Comparison of ENCODE assay signal across 1 cellular context in genomic region chr20:44110816-44111568, GRCh38.
TF ChIP-seq lines count a peak whose summit lies in the region.

No MANE protein-coding gene starts in this region.

TF ChIP-seq in IMR-90, 13 proteins besides CTCF, POLR2A, EP300 and RAD21 (continued from another document):
- TF ChIP-seq BHLHE40 (IDR thresholded peaks at IDR 0.05; ENCODE audit: low read depth, low read length) (no peak), NFE2L2 (IDR thresholded peaks at IDR 0.05; ENCODE audit: low read depth, low read length) (no peak), RFX5 (IDR thresholded peaks at IDR 0.05; ENCODE audit: low read depth, low read length) (no peak), CEBPB (IDR thresholded peaks at IDR 0.05; ENCODE audit: low read depth, low read length) (no peak), SMC3 (IDR thresholded peaks at IDR 0.05; ENCODE audit: low read depth, low read length) (no peak), USF2 (IDR thresholded peaks at IDR 0.05; ENCODE audit: low read depth, low read length) (no peak), MXI1 (IDR thresholded peaks at IDR 0.05; ENCODE audit: borderline replicate concordance, low read depth, low read length) (no peak)
